Comparison of ENCODE assay signal across 8 cellular contexts in genomic region chr17:51153210-51154072, GRCh38. TPM values are rescaled to one million over a fixed set of nuclear protein-coding genes. Genes with fewer than 3 reads are reported as not detected.
DNase-seq lines count a peak whose midpoint lies in the region; ATAC-seq and TF ChIP-seq lines count a peak whose summit lies in the region.

TSS of gene NME1 (plus strand) at chr17:51153559. CDS start at chr17:51155655, 2,096 bp downstream.

- H3K9me3 Mint-ChIP-seq in IgD-negative memory B cell = peaks cover 0 to 2% (median 0%) of the 10 kb centered on the region in 3 donors

- H3K36me3 Mint-ChIP-seq in IgD-negative memory B cell = no peaks in the 10 kb centered on the region

- H3K4me1 ChIP-seq in mucosa of rectum (ENCODE audit: control insufficient read depth in 2 of 2, insufficient read depth in 2 of 2, low read length in 2 of 2) = peaks cover 12 to 16% of the 10 kb centered on the region in 2 donors

- peak; percentile 81 for TF ChIP-seq POLR2A in erythroblast (IDR thresholded peaks at IDR 0.05; ENCODE audit: low read length)

- peak within 1 kb of the TSS; percentile 74 to 93 for H3K9ac ChIP-seq in mucosa of rectum (ENCODE audit: low read depth in 1 of 2, low read length in 2 of 2)

- no peaks in the 10 kb centered on the region for H3K27me3 Mint-ChIP-seq in IgD-negative memory B cell

- H3K4me3 ChIP-seq in mucosa of rectum (ENCODE audit: low read length in 2 of 2) = peak within 1 kb of the TSS; percentile 76 to 94

- H3K27me3 ChIP-seq in mucosa of rectum (ENCODE audit: control insufficient read depth in 2 of 2, insufficient read depth in 2 of 2, low read length in 2 of 2) = no peaks in the 10 kb centered on the region

- DNase-seq in DMS53 (lab: John Stamatoyannopoulos, UW) (peak; percentile 100), OCI-M1 (lab: John Stamatoyannopoulos, UW) (peak; percentile 99), activated T-cell treated with anti-CD3 and anti-CD28 coated beads for 4 hours (peak; percentile 99), erythroblast (lab: John Stamatoyannopoulos, UW) (peak; percentile 99)
- peak; percentile 99 for DNase-seq in stimulated activated CD8-positive, alpha-beta memory T cell treated with anti-CD3 and anti-CD28 coated beads, Interleukin-4, amount 100 ng/mL, for 48 hours

- H3K4me1 Mint-ChIP-seq in IgD-negative memory B cell = peaks cover 0 to 6% (median 6%) of the 10 kb centered on the region in 3 donors

- peak within 1 kb of the TSS; percentile 80 to 92 for H3K27ac ChIP-seq in mucosa of rectum (ENCODE audit: low read depth in 2 of 2, low read length in 2 of 2)

- H3K4me3 Mint-ChIP-seq in IgD-negative memory B cell = no peak within 1 kb of the TSS

- H3K36me3 ChIP-seq in mucosa of rectum (ENCODE audit: control insufficient read depth in 2 of 2, insufficient read depth in 2 of 2, low read length in 2 of 2) = peaks cover 0 to 7% of the 10 kb centered on the region in 2 donors

- no peak within 1 kb of the TSS for H3K27ac Mint-ChIP-seq in IgD-negative memory B cell

- peak; percentile 88 for ATAC-seq in GM21529 (IDR thresholded peaks at IDR 0.05; ENCODE audit: unreplicated experiment)

- no peaks in the 10 kb centered on the region for H3K9me3 ChIP-seq in mucosa of rectum (ENCODE audit: control insufficient read depth in 2 of 2, low read length in 2 of 2)

RNA-seq across cellular contexts. Expression of gene NME1, which starts in this region (rescaled TPM):
- 68.4 TPM for polyA plus RNA-seq in IgD-negative memory B cell

Comparison
In these comparisons a context has a peak if more than half of its experiments do, and no peak if none do; other contexts are left out.
1. Peak in every context shown above with its lines: DNase-seq, ATAC-seq, H3K4me3 ChIP-seq and H3K27ac ChIP-seq.